ENCODE assay signal across 21 cellular contexts in the genomic region with DNA sequence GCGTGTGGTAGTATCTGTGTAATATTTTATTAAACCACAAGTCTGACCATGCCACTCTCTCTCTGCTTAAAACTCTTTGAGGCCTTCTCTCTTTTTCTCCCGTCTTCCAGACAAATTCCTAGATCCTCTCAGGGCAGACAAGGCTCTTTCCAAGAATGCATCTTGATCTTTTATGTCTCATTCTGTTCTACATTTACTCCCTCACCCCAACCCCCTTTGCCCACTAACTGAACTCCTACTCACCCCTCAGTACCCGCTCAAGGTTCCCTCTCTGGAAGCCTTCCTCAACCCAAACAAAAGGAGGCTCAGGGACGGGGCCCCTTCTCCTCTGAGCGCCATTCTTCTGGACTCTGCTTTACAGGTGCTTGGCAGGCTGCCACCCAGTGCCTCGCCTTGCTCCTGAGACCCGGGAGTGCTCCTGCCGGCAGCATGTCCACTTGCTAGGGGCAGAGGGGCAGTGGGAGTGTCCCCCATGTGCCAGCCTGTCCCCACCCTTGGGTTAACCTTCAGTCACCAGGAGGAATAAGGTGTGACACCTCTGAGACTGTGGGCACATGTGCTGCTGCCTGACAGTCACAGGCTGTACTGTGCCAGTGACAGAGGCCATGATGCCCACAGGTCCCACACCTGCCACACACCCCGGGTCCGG. TPM values are rescaled to one million over a fixed set of nuclear protein-coding genes. Genes with fewer than 3 reads are reported as not detected.
"Had no signal": no experiment of that assay in that cellular context is flagged by ENCODE, and none has a peak within 500 bp of the region (broad histone marks: within the 10 kb centered on the region; RNA-seq: fewer than 3 reads in every experiment).

No MANE protein-coding gene starts in this region.

- FAIRE-seq: endometrium had no signal

- H3K9me3 ChIP-seq: psoas muscle, right lobe of liver, testis had no signal

- ATAC-seq: activated CD4-positive, alpha-beta T cell treated with anti-CD3 and anti-CD28 coated beads for 36 hours; activated T-cell treated with anti-CD3 and anti-CD28 coated beads, Interleukin-2, amount 50 U/mL, for 4 hours; psoas muscle; T-cell had no signal

- H3K27ac ChIP-seq: psoas muscle, right lobe of liver, testis, VCaP had no signal

- H3K27me3 ChIP-seq: right lobe of liver, testis had no signal

- H3K4me3 ChIP-seq: psoas muscle, right lobe of liver, testis had no signal

- H3K4me1 ChIP-seq: psoas muscle, testis had no signal

- H3K36me3 ChIP-seq: right lobe of liver had no signal

- DNase-seq: activated CD4-positive, alpha-beta memory T cell treated with anti-CD3 and anti-CD28 coated beads, Interleukin-2, amount 10 ng/mL, durations not matched to agents 7 days and 5 days; activated CD4-positive, alpha-beta T cell treated with anti-CD3 and anti-CD28 coated beads for 36 hours; activated effector memory CD4-positive, alpha-beta T cell treated with Interleukin-2 at 50 U/mL for 16 hours; activated naive CD4-positive, alpha-beta T cell treated with anti-CD3 and anti-CD28 coated beads, Interleukin-2, amount 50 U/mL, for 16 hours; activated T-cell treated with anti-CD3 and anti-CD28 coated beads, Interleukin-2, amount 50 U/mL, for 4 hours; glutamatergic neuron; hypothalamus; psoas muscle; right lobe of liver; T-cell; T1000; testis had no signal

RNA-seq across cellular contexts. Expression of gene SLC13A2, which starts 9.2 kb away (rescaled TPM):
- total RNA-seq: activated CD4-positive, alpha-beta memory T cell treated with anti-CD3 and anti-CD28 coated beads, Interleukin-2, amount 10 ng/mL, durations not matched to agents 7 days and 5 days; activated CD4-positive, alpha-beta T cell treated with anti-CD3 and anti-CD28 coated beads for 36 hours; activated T-cell treated with anti-CD3 and anti-CD28 coated beads, Interleukin-2, amount 50 U/mL, for 4 hours; cardiac septum; kidney epithelial cell; myocyte; omental fat pad; psoas muscle; T-cell; urinary bladder had no signal
- polyA plus RNA-seq: neural cell had no signal

RNA-seq across cellular contexts. Expression of gene FOXN1, which starts 23.5 kb away (rescaled TPM):
- total RNA-seq: activated CD4-positive, alpha-beta memory T cell treated with anti-CD3 and anti-CD28 coated beads, Interleukin-2, amount 10 ng/mL, durations not matched to agents 7 days and 5 days; activated CD4-positive, alpha-beta T cell treated with anti-CD3 and anti-CD28 coated beads for 36 hours; activated T-cell treated with anti-CD3 and anti-CD28 coated beads, Interleukin-2, amount 50 U/mL, for 4 hours; cardiac septum; kidney epithelial cell; mesenteric fat pad; myocyte; omental fat pad; psoas muscle; right lobe of liver; T-cell had no signal
- polyA plus RNA-seq: neural cell, psoas muscle had no signal
